Comparison of ENCODE assay signal across 25 cellular contexts in the genomic region with DNA sequence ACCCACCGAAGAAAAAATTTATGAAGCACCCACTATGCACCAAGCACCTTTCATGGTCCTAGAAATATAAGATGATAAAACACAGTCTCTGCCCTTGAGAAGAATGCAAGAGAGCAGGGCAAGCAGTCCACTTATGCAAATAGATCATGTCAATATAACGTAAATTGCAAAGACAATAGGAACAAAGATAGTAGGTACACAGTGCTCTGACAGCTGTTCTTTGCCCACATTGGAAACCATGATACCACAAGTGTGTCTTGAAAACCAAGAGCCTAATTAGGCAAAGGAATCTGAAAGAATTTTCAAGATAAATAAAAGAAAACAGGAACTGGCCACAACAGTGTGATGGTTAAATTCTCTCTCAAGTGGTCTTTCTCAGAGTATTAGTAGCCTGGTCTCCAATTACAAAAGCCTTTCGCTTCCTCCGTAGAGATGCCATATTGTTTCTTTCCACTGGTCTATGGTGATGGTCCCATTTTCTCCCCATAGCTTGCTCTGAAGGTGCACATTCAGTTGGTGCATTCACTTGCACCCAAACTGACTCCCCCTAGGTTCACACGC.
"Had no signal": no experiment of that assay in that cellular context is flagged by ENCODE, and none has a peak within 500 bp of the region (broad histone marks: within the 10 kb centered on the region; RNA-seq: fewer than 3 reads in every experiment).

No MANE protein-coding gene starts in this region.

- ATAC-seq: activated CD4-positive, alpha-beta T cell treated with anti-CD3 and anti-CD28 coated beads for 36 hours; body of pancreas; left lung; lower lobe of right lung; natural killer cell; stimulated activated naive B cell treated with anti-CD40 and anti-IgM and Interleukin-4, amounts not matched to agents 10 μg/mL and 1 μg/mL and 100 μg/mL, for 72 hours had no signal

- H3K36me3 ChIP-seq: esophagus squamous epithelium, left lung, lower lobe of right lung, neural progenitor cell, right atrium auricular region, stomach, thyroid gland, upper lobe of left lung had no signal

- DNase-seq: activated CD4-positive, alpha-beta T cell treated with anti-CD3 and anti-CD28 coated beads for 36 hours; activated CD4-positive, alpha-beta T cell treated with anti-CD3 and anti-CD28 coated beads, Interleukin-2, amount 50 U/mL, for 48 hours; activated CD4-positive, CD25-positive, alpha-beta regulatory T cell; activated CD8-positive, alpha-beta memory T cell treated with anti-CD3 and anti-CD28 coated beads for 24 hours; activated effector memory CD4-positive, alpha-beta T cell treated with Interleukin-2 at 50 U/mL for 16 hours; activated naive CD4-positive, alpha-beta T cell treated with Interleukin-2 at 50 U/mL for 16 hours; anterior cingulate cortex; body of pancreas; dermis blood vessel endothelial cell; effector CD4-positive, alpha-beta T cell; esophagus squamous epithelium; kidney glomerular epithelial cell; left lung; lower lobe of right lung; mesenchymal stem cell; natural killer cell; stimulated activated CD4-positive, alpha-beta T cell treated with anti-CD3 and anti-CD28 coated beads, Interleukin-15, amount 100 ng/mL, for 24 hours; stimulated activated CD4-positive, alpha-beta T cell treated with anti-CD3 and anti-CD28 coated beads, Interleukin-2, amount 100 ng/mL, for 24 hours; stimulated activated naive B cell treated with anti-CD40 and anti-IgM and Interleukin-4, amounts not matched to agents 10 μg/mL and 1 μg/mL and 100 μg/mL, for 72 hours; stomach; thyroid gland; upper lobe of left lung had no signal

- H3K9ac ChIP-seq: neural progenitor cell had no signal

- H2AFZ ChIP-seq: neural progenitor cell had no signal

- H3K4me1 ChIP-seq: body of pancreas, esophagus squamous epithelium, left lung, lower lobe of right lung, neural progenitor cell, right atrium auricular region, stomach, thyroid gland, upper lobe of left lung had no signal

- H3K27me3 ChIP-seq: body of pancreas, esophagus squamous epithelium, left lung, neural progenitor cell, right atrium auricular region, stomach, thyroid gland, upper lobe of left lung had no signal

- H3K9me3 ChIP-seq: body of pancreas, esophagus squamous epithelium, left lung, lower lobe of right lung, right atrium auricular region, stomach, thyroid gland, upper lobe of left lung had no signal

- H3K27ac ChIP-seq: body of pancreas, epithelial cell of prostate, esophagus squamous epithelium, left lung, lower lobe of right lung, neural progenitor cell, right atrium auricular region, stomach, thyroid gland, upper lobe of left lung had no signal

- H3K4me3 ChIP-seq: body of pancreas, esophagus squamous epithelium, left lung, lower lobe of right lung, neural progenitor cell, right atrium auricular region, stomach, thyroid gland, upper lobe of left lung had no signal

- H3K4me2 ChIP-seq: neural progenitor cell had no signal
